ENCODE assay signal across 17 cellular contexts in the genomic region with DNA sequence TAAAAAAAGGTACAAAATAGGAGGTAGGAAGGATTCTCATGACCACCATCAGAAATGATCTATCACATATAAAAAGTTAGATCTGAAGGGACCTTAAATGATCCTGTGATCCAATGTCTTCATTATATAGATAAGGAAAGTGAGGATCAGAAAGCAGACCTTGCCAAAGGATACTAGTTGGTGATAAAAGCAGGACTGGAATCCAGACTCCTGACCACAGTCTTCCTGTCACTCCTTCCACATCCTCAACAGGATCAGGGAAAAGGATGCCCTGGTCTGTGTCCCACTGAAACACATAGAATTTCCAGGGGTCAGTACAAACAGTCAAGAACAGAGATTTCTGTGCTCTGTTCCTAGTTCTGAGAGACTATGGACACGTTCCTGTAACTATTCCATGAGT.
DNase-seq lines count a peak whose midpoint lies in the region; ATAC-seq, FAIRE-seq and TF ChIP-seq lines count a peak whose summit lies in the region.
"Had no signal": no experiment of that assay in that cellular context is flagged by ENCODE, and none has a peak within 500 bp of the region (broad histone marks: within the 10 kb centered on the region; RNA-seq: fewer than 3 reads in every experiment).

No MANE protein-coding gene starts in this region.

- H3K27me3 Mint-ChIP-seq in naive thymus-derived CD4-positive, alpha-beta T cell: peaks cover 0 to 40% (median 3%) of the 10 kb centered on the region in 5 donors

- H3K9ac ChIP-seq in K562 (ENCODE audit: insufficient read depth in 1 of 2, low read depth in 2 of 2, low read length in 2 of 2): no peak overlapping the region

- ATAC-seq in K562 (no peak), heart right ventricle (no peak)
- ATAC-seq in naive thymus-derived CD4-positive, alpha-beta T cell: no peak
- ATAC-seq: HCT116 had no signal

- CTCF ChIA-PET in K562 (lab: Yijun Ruan, JAX; ENCODE audit: low intra/inter-chr PET ratio): no interaction called here
- CTCF ChIA-PET in naive thymus-derived CD4-positive, alpha-beta T cell (lab: Charles Lee): no interaction called here

- DNase-seq in SK-N-DZ (ENCODE audit: low spot score): peak; percentile 89
- no peak for DNase-seq in K562 (ENCODE audit: extremely low read depth in 1 of 4, low spot score in 3 of 4)
- DNase-seq in naive thymus-derived CD4-positive, alpha-beta T cell: no peak
- no peak for DNase-seq in heart right ventricle
- DNase-seq in SHP77 (lab: John Stamatoyannopoulos, UW): no peak
- DNase-seq: CD4-positive, alpha-beta T cell; DMS153; DMS79; GF-D8; GOT3; H7; HFFc6 had no signal

- no peak overlapping the region for H3K4me3 ChIP-seq in K562
- H3K4me3 ChIP-seq in naive thymus-derived CD4-positive, alpha-beta T cell (ENCODE audit: low read length): no peak overlapping the region
- H3K4me3 ChIP-seq in heart right ventricle: no peak overlapping the region

- no peak for TF ChIP-seq EP300 in K562 (IDR thresholded peaks at IDR 0.05; ENCODE audit: low read length)

- intact Hi-C loops in K562 (cut with micrococcal nuclease) (no loop called here), heart right ventricle (cut with DNase I) (loop anchor here in 1 of 10 donors (10.0 kb wide), 1 partner anchor 112 kb away; no protein-coding TSS in a partner anchor)
- intact Hi-C loops in naive thymus-derived CD4-positive, alpha-beta T cell (cut with micrococcal nuclease): no loop called here

- H3K27ac ChIP-seq in K562 (ENCODE audit: extremely low read depth, low read depth, low read length): no peak overlapping the region
- no peak overlapping the region for H3K27ac ChIP-seq in naive thymus-derived CD4-positive, alpha-beta T cell (ENCODE audit: low read depth, low read length)
- no peak overlapping the region for H3K27ac ChIP-seq in heart right ventricle
- H3K27ac ChIP-seq: C4-2B had no signal

- no peak overlapping the region for H3K4me3 Mint-ChIP-seq in naive thymus-derived CD4-positive, alpha-beta T cell
- H3K4me3 Mint-ChIP-seq: CD4-positive, alpha-beta T cell; HFFc6 had no signal

- TF ChIP-seq RAD21 in K562 (CRISPR knock-in tag; conservative IDR thresholded peaks at IDR 0.05 in 1 of 2, IDR thresholded peaks at IDR 0.05 in 1 of 2): no peak

- H3K36me3 Mint-ChIP-seq in naive thymus-derived CD4-positive, alpha-beta T cell: peaks cover 0 to 12% (median 0%) of the 10 kb centered on the region in 5 donors

- TF ChIP-seq CTCF in K562 (IDR thresholded peaks at IDR 0.05 in 2 of 3, conservative IDR thresholded peaks at IDR 0.05 in 1 of 3; ENCODE audit: insufficient read depth in 2 of 3, low read depth in 1 of 3, low read length in 3 of 3): no peak
- no peak for TF ChIP-seq CTCF in heart right ventricle (IDR thresholded peaks at IDR 0.05)

- WGBS in K562 (ENCODE audit: insufficient coverage, low coverage, missing lambda C conversion rate): 14% methylated on average over 1 of the region's 1 CpG
- WGBS in heart right ventricle, 2 donors: 83 to 85% methylated on average over 1 of the region's 1 CpG

- POLR2A ChIA-PET in K562 (lab: Yijun Ruan, JAX): no interaction called here
- POLR2A ChIA-PET in naive thymus-derived CD4-positive, alpha-beta T cell (lab: Charles Lee): interaction anchor here (1.2 kb wide), 1 partner anchor 126 kb away, joined by 3 read pairs; a partner anchor contains a TSS

- H3K9me3 ChIP-seq in K562 (replicated peaks; ENCODE audit: control insufficient read depth, insufficient read depth, low read depth, low read length): no peaks in the 10 kb centered on the region
- no peaks in the 10 kb centered on the region for H3K9me3 ChIP-seq in naive thymus-derived CD4-positive, alpha-beta T cell (ENCODE audit: control insufficient read depth in 2 of 3, low read length in 3 of 3)
- H3K9me3 ChIP-seq in heart right ventricle: no peaks in the 10 kb centered on the region

- no TSS peak for BruUV-seq in K562 (replicated peaks; lab: Mats Ljungman, UMichigan)

- H3K4me1 Mint-ChIP-seq in naive thymus-derived CD4-positive, alpha-beta T cell: peaks cover 9 to 33% (median 29%) of the 10 kb centered on the region in 7 donors

- H3K4me2 ChIP-seq in K562 (ENCODE audit: insufficient read depth, low read length): no peak overlapping the region

- FAIRE-seq in G401.6 (lab: Jason Lieb, UNC) (peak; percentile 34), K562 (lab: Jason Lieb, UNC) (peak; percentile 57)
- FAIRE-seq: HTR-8/SVneo had no signal

- H3K9me3 Mint-ChIP-seq in naive thymus-derived CD4-positive, alpha-beta T cell: no peaks in the 10 kb centered on the region
- H3K9me3 Mint-ChIP-seq: CD4-positive, alpha-beta T cell; HFFc6; IgD-negative memory B cell had no signal

- no peaks in the 10 kb centered on the region for H3K27me3 ChIP-seq in K562 (ENCODE audit: control insufficient read depth in 2 of 2, insufficient read depth in 2 of 2, low read length in 2 of 2)
- H3K27me3 ChIP-seq in naive thymus-derived CD4-positive, alpha-beta T cell (ENCODE audit: control insufficient read depth in 2 of 2, insufficient read depth in 2 of 2, low read length in 2 of 2): no peaks in the 10 kb centered on the region
- H3K27me3 ChIP-seq in heart right ventricle: peaks cover 0 to 17% (median 5%) of the 10 kb centered on the region in 7 donors

- H3K4me1 ChIP-seq in K562 (replicated peaks in 1 of 2; ENCODE audit: control insufficient read depth in 2 of 2, insufficient read depth in 2 of 2, low read length in 2 of 2) (peaks cover under 1 to 4% of the 10 kb centered on the region in 2 experiments; a peak in 3 of 5 replicates), heart right ventricle (peaks cover 0 to 17% (median 11%) of the 10 kb centered on the region in 9 donors)
- peaks cover 10 to 13% of the 10 kb centered on the region in 2 donors for H3K4me1 ChIP-seq in naive thymus-derived CD4-positive, alpha-beta T cell (ENCODE audit: control insufficient read depth in 2 of 2, insufficient read depth in 2 of 2, low read length in 2 of 2)

- in situ Hi-C loops in K562 (cut with MboI): no loop called here

- TF ChIP-seq POLR2A in K562 (conservative IDR thresholded peaks at IDR 0.05): no peak

- no peaks in the 10 kb centered on the region for H3K36me3 ChIP-seq in K562 (ENCODE audit: control insufficient read depth, insufficient read depth, low read length)
- peaks cover 0 to 2% (median 0%) of the 10 kb centered on the region in 3 experiments for H3K36me3 ChIP-seq in naive thymus-derived CD4-positive, alpha-beta T cell (ENCODE audit: control insufficient read depth in 2 of 3, insufficient read depth in 3 of 3, low read length in 3 of 3)
- no peaks in the 10 kb centered on the region for H3K36me3 ChIP-seq in heart right ventricle

- no peak overlapping the region for H2AFZ ChIP-seq in K562 (ENCODE audit: low read depth, low read length)

- no peaks in the 10 kb centered on the region for H3K79me2 ChIP-seq in K562 (ENCODE audit: control insufficient read depth, insufficient read depth, low read length)

- H3K27ac Mint-ChIP-seq in naive thymus-derived CD4-positive, alpha-beta T cell: no peak overlapping the region
- H3K27ac Mint-ChIP-seq: CD4-positive, alpha-beta T cell; HFFc6 had no signal

- no peaks in the 10 kb centered on the region for H4K20me1 ChIP-seq in K562 (replicated peaks; ENCODE audit: control insufficient read depth, insufficient read depth, low read length)

- no peaks in the 10 kb centered on the region for H3K9me1 ChIP-seq in K562 (ENCODE audit: control insufficient read depth, insufficient read depth, low read length)

TF ChIP-seq in K562, 482 proteins besides CTCF, POLR2A, EP300 and RAD21 (continues in another document):
- TF ChIP-seq BDP1 (IDR thresholded peaks at IDR 0.05; ENCODE audit: insufficient read depth, insufficient read length) (no peak), ZNF24 (IDR thresholded peaks at IDR 0.05) (no peak), CHD4 (IDR thresholded peaks at IDR 0.05; ENCODE audit: insufficient read depth, insufficient replicate concordance, low read depth, low read length, poor library complexity, severe bottlenecking) (no peak), POLR2AphosphoS2 (IDR thresholded peaks at IDR 0.05; ENCODE audit: low read length) (no peak), FUS (optimal IDR thresholded peaks at IDR 0.05; ENCODE audit: low read depth, low read length) (no peak), MAFK (IDR thresholded peaks at IDR 0.05; ENCODE audit: low read length) (no peak), RB1 (IDR thresholded peaks at IDR 0.05; ENCODE audit: low read depth) (no peak)
- TF ChIP-seq, protein P1, sequence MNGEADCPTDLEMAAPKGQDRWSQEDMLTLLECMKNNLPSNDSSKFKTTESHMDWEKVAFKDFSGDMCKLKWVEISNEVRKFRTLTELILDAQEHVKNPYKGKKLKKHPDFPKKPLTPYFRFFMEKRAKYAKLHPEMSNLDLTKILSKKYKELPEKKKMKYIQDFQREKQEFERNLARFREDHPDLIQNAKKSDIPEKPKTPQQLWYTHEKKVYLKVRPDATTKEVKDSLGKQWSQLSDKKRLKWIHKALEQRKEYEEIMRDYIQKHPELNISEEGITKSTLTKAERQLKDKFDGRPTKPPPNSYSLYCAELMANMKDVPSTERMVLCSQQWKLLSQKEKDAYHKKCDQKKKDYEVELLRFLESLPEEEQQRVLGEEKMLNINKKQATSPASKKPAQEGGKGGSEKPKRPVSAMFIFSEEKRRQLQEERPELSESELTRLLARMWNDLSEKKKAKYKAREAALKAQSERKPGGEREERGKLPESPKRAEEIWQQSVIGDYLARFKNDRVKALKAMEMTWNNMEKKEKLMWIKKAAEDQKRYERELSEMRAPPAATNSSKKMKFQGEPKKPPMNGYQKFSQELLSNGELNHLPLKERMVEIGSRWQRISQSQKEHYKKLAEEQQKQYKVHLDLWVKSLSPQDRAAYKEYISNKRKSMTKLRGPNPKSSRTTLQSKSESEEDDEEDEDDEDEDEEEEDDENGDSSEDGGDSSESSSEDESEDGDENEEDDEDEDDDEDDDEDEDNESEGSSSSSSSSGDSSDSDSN (IDR thresholded peaks at IDR 0.05; ENCODE audit: borderline replicate concordance in 1 of 2, low read depth in 2 of 2, low read length in 2 of 2): no peak
- TF ChIP-seq, protein P2, sequence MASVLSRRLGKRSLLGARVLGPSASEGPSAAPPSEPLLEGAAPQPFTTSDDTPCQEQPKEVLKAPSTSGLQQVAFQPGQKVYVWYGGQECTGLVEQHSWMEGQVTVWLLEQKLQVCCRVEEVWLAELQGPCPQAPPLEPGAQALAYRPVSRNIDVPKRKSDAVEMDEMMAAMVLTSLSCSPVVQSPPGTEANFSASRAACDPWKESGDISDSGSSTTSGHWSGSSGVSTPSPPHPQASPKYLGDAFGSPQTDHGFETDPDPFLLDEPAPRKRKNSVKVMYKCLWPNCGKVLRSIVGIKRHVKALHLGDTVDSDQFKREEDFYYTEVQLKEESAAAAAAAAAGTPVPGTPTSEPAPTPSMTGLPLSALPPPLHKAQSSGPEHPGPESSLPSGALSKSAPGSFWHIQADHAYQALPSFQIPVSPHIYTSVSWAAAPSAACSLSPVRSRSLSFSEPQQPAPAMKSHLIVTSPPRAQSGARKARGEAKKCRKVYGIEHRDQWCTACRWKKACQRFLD (CRISPR knock-in tag; IDR thresholded peaks at IDR 0.05): no peak
